Comparison of ENCODE assay signal across 12 cellular contexts in the genomic region with DNA sequence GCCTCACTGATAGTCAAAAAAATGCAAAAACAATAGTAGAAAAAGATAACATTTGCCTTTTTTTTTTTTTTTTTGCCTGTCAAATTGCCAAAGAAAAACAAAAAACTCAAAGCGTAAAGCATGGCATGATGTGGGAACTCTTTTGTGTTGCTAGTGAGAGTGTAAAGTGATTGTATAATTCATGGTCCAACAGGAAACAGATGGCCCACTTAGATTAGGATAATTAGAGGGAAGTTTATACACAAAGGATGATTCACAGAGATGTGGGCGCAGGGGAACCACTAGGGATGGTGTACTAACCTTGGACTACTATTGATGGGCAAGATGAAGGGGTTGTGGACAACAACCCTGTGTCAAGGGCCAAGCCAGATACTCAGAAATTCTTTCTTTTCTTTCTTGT. TPM values are rescaled to one million over a fixed set of nuclear protein-coding genes. Genes with fewer than 3 reads are reported as not detected.
DNase-seq lines count a peak whose midpoint lies in the region; ATAC-seq and TF ChIP-seq lines count a peak whose summit lies in the region.
"Had no signal": no experiment of that assay in that cellular context is flagged by ENCODE, and none has a peak within 500 bp of the region (broad histone marks: within the 10 kb centered on the region; RNA-seq: fewer than 3 reads in every experiment).

No MANE protein-coding gene starts in this region.

- H3K9me3 ChIP-seq in CD8-positive, alpha-beta T cell (ENCODE audit: low read length) = no peaks in the 10 kb centered on the region
- H3K9me3 ChIP-seq in ascending aorta = peaks cover 4 to 12% of the 10 kb centered on the region in 2 donors

- H3K4me1 Mint-ChIP-seq in CD8-positive, alpha-beta T cell (ENCODE audit: low read depth) = peaks cover 67% of the 10 kb centered on the region
- H3K4me1 Mint-ChIP-seq in T-helper 2 cell treated with Interferon-gamma antibody and Interleukin-4, amounts not matched to agents 5 μg/mL and 100 μg/mL, for 36 hours (ENCODE audit: low read depth) = peaks cover 34% of the 10 kb centered on the region

- H3K27me3 Mint-ChIP-seq in CD8-positive, alpha-beta T cell (ENCODE audit: low read depth) = no peaks in the 10 kb centered on the region
- H3K27me3 Mint-ChIP-seq in T-helper 2 cell treated with Interferon-gamma antibody and Interleukin-4, amounts not matched to agents 5 μg/mL and 100 μg/mL, for 36 hours (ENCODE audit: low read depth) = peaks cover 4% of the 10 kb centered on the region

- H3K27ac Mint-ChIP-seq in CD8-positive, alpha-beta T cell = peak overlapping the region; percentile 28
- no peak overlapping the region for H3K27ac Mint-ChIP-seq in T-helper 2 cell treated with Interferon-gamma antibody and Interleukin-4, amounts not matched to agents 5 μg/mL and 100 μg/mL, for 36 hours
- H3K27ac Mint-ChIP-seq: nephron had no signal

- no peaks in the 10 kb centered on the region for H3K9me3 Mint-ChIP-seq in CD8-positive, alpha-beta T cell
- peaks cover 7% of the 10 kb centered on the region for H3K9me3 Mint-ChIP-seq in T-helper 2 cell treated with Interferon-gamma antibody and Interleukin-4, amounts not matched to agents 5 μg/mL and 100 μg/mL, for 36 hours

- no peak for ATAC-seq in CD8-positive, alpha-beta T cell
- ATAC-seq in GM19351 (IDR thresholded peaks at IDR 0.05; ENCODE audit: unreplicated experiment) = no peak

- POLR2A ChIA-PET in CD8-positive, alpha-beta T cell (lab: Charles Lee) = no interaction called here

- no peak overlapping the region for H3K4me3 ChIP-seq in CD8-positive, alpha-beta T cell (ENCODE audit: low read depth, low read length)
- H3K4me3 ChIP-seq in fibroblast of the aortic adventitia (ENCODE audit: low read depth, low read length) (no peak overlapping the region), ascending aorta (no peak overlapping the region)

- intact Hi-C loops in CD8-positive, alpha-beta T cell (cut with DNase I, micrococcal nuclease) = no loop called here
- intact Hi-C loops in ascending aorta (cut with DNase I) = no loop called here

- H3K4me1 ChIP-seq in CD8-positive, alpha-beta T cell (ENCODE audit: insufficient read depth, low read length) = peaks cover 36% of the 10 kb centered on the region
- H3K4me1 ChIP-seq in ascending aorta = no peaks in the 10 kb centered on the region

- H3K27me3 ChIP-seq in CD8-positive, alpha-beta T cell (ENCODE audit: insufficient read depth, low read length) = no peaks in the 10 kb centered on the region
- no peaks in the 10 kb centered on the region for H3K27me3 ChIP-seq in ascending aorta

- H3K36me3 ChIP-seq in CD8-positive, alpha-beta T cell (ENCODE audit: insufficient read depth, low read length) = no peaks in the 10 kb centered on the region
- no peaks in the 10 kb centered on the region for H3K36me3 ChIP-seq in ascending aorta

- CTCF ChIA-PET in CD8-positive, alpha-beta T cell (lab: Charles Lee) = interaction anchor here (1.2 kb wide), 1 partner anchor 11 kb away, joined by 4 read pairs; no protein-coding TSS in a partner anchor

- H3K36me3 Mint-ChIP-seq in CD8-positive, alpha-beta T cell = peaks cover 44% of the 10 kb centered on the region
- peaks cover 35% of the 10 kb centered on the region for H3K36me3 Mint-ChIP-seq in T-helper 2 cell treated with Interferon-gamma antibody and Interleukin-4, amounts not matched to agents 5 μg/mL and 100 μg/mL, for 36 hours (ENCODE audit: low read depth)

- no peak for TF ChIP-seq CTCF in CD8-positive, alpha-beta T cell (IDR thresholded peaks at IDR 0.05)
- TF ChIP-seq CTCF in fibroblast of the aortic adventitia (IDR thresholded peaks at IDR 0.05; ENCODE audit: insufficient read depth, low read length) (no peak), ascending aorta (IDR thresholded peaks at IDR 0.05) (no peak)

- DNase-seq in CD8-positive, alpha-beta T cell = no peak
- DNase-seq in HCEC 1CT (peak; percentile 11), OCI-M1 (lab: John Stamatoyannopoulos, UW) (peak; percentile 72), fibroblast of the aortic adventitia (ENCODE audit: low read depth) (peak; percentile 43), ascending aorta (ENCODE audit: low spot score in 2 of 2) (no peak), Ammon's horn (ENCODE audit: low spot score) (no peak)
- DNase-seq in T-helper 2 cell treated with Interferon-gamma antibody and Interleukin-4, amounts not matched to agents 5 μg/mL and 100 μg/mL, for 36 hours (ENCODE audit: low spot score) = no peak
- DNase-seq: DMS79, GOT3, MM.1S had no signal

- H3K4me3 Mint-ChIP-seq in CD8-positive, alpha-beta T cell = no peak overlapping the region
- no peak overlapping the region for H3K4me3 Mint-ChIP-seq in T-helper 2 cell treated with Interferon-gamma antibody and Interleukin-4, amounts not matched to agents 5 μg/mL and 100 μg/mL, for 36 hours
- H3K4me3 Mint-ChIP-seq: nephron had no signal

- H3K27ac ChIP-seq in CD8-positive, alpha-beta T cell (ENCODE audit: low read depth, low read length) = no peak overlapping the region
- no peak overlapping the region for H3K27ac ChIP-seq in ascending aorta

RNA-seq across cellular contexts. Expression of a gene that starts 16.4 kb away (rescaled TPM):
- total RNA-seq in CD8-positive, alpha-beta T cell = 10 to 100 TPM; 84.3 to 91.9 TPM
- total RNA-seq in fibroblast of the aortic adventitia (ENCODE audit: low replicate concordance) = 32.5 and 49.3 TPM in 2 replicates
- 430 TPM for total RNA-seq in ascending aorta

Comparison
In these comparisons a context has a peak if more than half of its experiments do, and no peak if none do; other contexts are left out.
1. DNase-seq: peak in HCEC 1CT (single experiment), OCI-M1 (single experiment) and fibroblast of the aortic adventitia (single experiment); none in CD8-positive, alpha-beta T cell (0 of 7), T-helper 2 cell treated with Interferon-gamma antibody and Interleukin-4, amounts not matched to agents 5 μg/mL and 100 μg/mL, for 36 hours (single experiment), ascending aorta (0 of 2) and Ammon's horn (single experiment).